1 cellular context compared by ENCODE assay signal in the genomic region with DNA sequence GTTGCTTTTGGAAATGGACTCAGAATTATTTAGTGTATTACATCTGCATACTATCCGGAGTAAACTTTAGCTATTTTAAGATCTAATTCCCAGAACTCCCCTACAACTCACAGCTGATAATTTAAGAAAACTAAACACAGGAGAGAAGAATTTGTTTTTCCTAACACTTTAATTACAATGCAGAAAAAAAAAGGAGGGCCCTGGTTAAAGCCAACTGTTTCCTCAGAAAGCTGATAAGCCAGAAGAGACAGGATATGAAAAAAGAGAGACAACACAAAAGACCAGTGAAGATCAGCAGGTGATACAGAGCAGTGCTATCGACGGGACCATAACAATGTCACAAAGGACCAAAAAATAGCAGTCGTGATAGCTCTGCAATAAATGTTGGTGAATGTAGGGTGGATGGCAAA.
TF ChIP-seq lines count a peak whose summit lies in the region.

No MANE protein-coding gene starts in this region.

TF ChIP-seq in HepG2, 621 proteins besides CTCF, POLR2A, EP300 and RAD21:
- TF ChIP-seq ZNF230 (CRISPR knock-in tag; IDR thresholded peaks at IDR 0.05) (no peak), ZFY (CRISPR knock-in tag; IDR thresholded peaks at IDR 0.05) (no peak), ZNF207 (IDR thresholded peaks at IDR 0.05; ENCODE audit: borderline replicate concordance) (no peak), POLR2G (IDR thresholded peaks at IDR 0.05; ENCODE audit: low read depth, low read length) (no peak), RARA (CRISPR knock-in tag; IDR thresholded peaks at IDR 0.05) (no peak), BRD4 (CRISPR knock-in tag; IDR thresholded peaks at IDR 0.05) (no peak), ZNF556 (CRISPR knock-in tag; IDR thresholded peaks at IDR 0.05; ENCODE audit: borderline replicate concordance) (no peak), YEATS4 (CRISPR knock-in tag; IDR thresholded peaks at IDR 0.05; ENCODE audit: borderline replicate concordance) (no peak), ZNF180 (CRISPR knock-in tag; IDR thresholded peaks at IDR 0.05; ENCODE audit: borderline replicate concordance, low read depth) (no peak), TAF15 (IDR thresholded peaks at IDR 0.05; ENCODE audit: low read depth, low read length, poor library complexity, severe bottlenecking) (no peak), LCORL (IDR thresholded peaks at IDR 0.05) (no peak), LCORL (CRISPR knock-in tag; IDR thresholded peaks at IDR 0.05) (no peak)
- TF ChIP-seq, protein P1, sequence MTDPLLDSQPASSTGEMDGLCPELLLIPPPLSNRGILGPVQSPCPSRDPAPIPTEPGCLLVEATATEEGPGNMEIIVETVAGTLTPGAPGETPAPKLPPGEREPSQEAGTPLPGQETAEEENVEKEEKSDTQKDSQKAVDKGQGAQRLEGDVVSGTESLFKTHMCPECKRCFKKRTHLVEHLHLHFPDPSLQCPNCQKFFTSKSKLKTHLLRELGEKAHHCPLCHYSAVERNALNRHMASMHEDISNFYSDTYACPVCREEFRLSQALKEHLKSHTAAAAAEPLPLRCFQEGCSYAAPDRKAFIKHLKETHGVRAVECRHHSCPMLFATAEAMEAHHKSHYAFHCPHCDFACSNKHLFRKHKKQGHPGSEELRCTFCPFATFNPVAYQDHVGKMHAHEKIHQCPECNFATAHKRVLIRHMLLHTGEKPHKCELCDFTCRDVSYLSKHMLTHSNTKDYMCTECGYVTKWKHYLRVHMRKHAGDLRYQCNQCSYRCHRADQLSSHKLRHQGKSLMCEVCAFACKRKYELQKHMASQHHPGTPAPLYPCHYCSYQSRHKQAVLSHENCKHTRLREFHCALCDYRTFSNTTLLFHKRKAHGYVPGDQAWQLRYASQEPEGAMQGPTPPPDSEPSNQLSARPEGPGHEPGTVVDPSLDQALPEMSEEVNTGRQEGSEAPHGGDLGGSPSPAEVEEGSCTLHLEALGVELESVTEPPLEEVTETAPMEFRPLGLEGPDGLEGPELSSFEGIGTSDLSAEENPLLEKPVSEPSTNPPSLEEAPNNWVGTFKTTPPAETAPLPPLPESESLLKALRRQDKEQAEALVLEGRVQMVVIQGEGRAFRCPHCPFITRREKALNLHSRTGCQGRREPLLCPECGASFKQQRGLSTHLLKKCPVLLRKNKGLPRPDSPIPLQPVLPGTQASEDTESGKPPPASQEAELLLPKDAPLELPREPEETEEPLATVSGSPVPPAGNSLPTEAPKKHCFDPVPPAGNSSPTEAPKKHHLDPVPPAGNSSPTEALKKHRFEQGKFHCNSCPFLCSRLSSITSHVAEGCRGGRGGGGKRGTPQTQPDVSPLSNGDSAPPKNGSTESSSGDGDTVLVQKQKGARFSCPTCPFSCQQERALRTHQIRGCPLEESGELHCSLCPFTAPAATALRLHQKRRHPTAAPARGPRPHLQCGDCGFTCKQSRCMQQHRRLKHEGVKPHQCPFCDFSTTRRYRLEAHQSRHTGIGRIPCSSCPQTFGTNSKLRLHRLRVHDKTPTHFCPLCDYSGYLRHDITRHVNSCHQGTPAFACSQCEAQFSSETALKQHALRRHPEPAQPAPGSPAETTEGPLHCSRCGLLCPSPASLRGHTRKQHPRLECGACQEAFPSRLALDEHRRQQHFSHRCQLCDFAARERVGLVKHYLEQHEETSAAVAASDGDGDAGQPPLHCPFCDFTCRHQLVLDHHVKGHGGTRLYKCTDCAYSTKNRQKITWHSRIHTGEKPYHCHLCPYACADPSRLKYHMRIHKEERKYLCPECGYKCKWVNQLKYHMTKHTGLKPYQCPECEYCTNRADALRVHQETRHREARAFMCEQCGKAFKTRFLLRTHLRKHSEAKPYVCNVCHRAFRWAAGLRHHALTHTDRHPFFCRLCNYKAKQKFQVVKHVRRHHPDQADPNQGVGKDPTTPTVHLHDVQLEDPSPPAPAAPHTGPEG (CRISPR knock-in tag; IDR thresholded peaks at IDR 0.05) = no peak
TF ChIP-seq in HepG2: peak in this region for 0.
